In genomic region chr21:21730524-21730923, GRCh38 we compare ENCODE assay signal across 18 cellular contexts.
"Had no signal": no experiment of that assay in that cellular context is flagged by ENCODE, and none has a peak within 500 bp of the region (broad histone marks: within the 10 kb centered on the region; RNA-seq: fewer than 3 reads in every experiment).

No MANE protein-coding gene starts in this region.

- ATAC-seq: left colon; lower lobe of right lung; naive thymus-derived CD8-positive, alpha-beta T cell; upper lobe of right lung had no signal

- H3K4me3 ChIP-seq: cardiac muscle cell, dorsolateral prefrontal cortex, lower lobe of right lung, sigmoid colon, upper lobe of right lung had no signal

- H3K4me1 ChIP-seq: lower lobe of right lung, parathyroid adenoma, sigmoid colon, upper lobe of right lung had no signal

- H2AFZ ChIP-seq: parathyroid adenoma had no signal

- H3K79me2 ChIP-seq: parathyroid adenoma had no signal

- DNase-seq: activated CD4-positive, alpha-beta T cell treated with anti-CD3 and anti-CD28 coated beads for 1 hour; activated CD4-positive, alpha-beta T cell treated with anti-CD3 and anti-CD28 coated beads, Interleukin-2, amount 50 U/mL, for 4 hours; activated gamma-delta T cell; dorsolateral prefrontal cortex; hypothalamus; islet precursor cell; left colon; lower lobe of right lung; naive thymus-derived CD8-positive, alpha-beta T cell; sigmoid colon; stimulated activated CD8-positive, alpha-beta memory T cell treated with anti-CD3 and anti-CD28 coated beads, Interleukin-4, amount 100 ng/mL, for 48 hours; stimulated activated naive CD4-positive, alpha-beta T cell; T-helper 2 cell; upper lobe of right lung; WERI-Rb-1 had no signal

- H3K9me3 ChIP-seq: lower lobe of right lung, sigmoid colon, upper lobe of right lung had no signal

- H3K27me3 ChIP-seq: cardiac muscle cell, dorsolateral prefrontal cortex, sigmoid colon, upper lobe of right lung had no signal

- H3K9ac ChIP-seq: parathyroid adenoma had no signal

- H3K27ac ChIP-seq: cardiac muscle cell, dorsolateral prefrontal cortex, epithelial cell of prostate, lower lobe of right lung, parathyroid adenoma, sigmoid colon, upper lobe of right lung, WERI-Rb-1 had no signal

- H3K36me3 ChIP-seq: lower lobe of right lung, sigmoid colon, upper lobe of right lung, WERI-Rb-1 had no signal
